Comparison of ENCODE assay signal across 8 cellular contexts in the genomic region with DNA sequence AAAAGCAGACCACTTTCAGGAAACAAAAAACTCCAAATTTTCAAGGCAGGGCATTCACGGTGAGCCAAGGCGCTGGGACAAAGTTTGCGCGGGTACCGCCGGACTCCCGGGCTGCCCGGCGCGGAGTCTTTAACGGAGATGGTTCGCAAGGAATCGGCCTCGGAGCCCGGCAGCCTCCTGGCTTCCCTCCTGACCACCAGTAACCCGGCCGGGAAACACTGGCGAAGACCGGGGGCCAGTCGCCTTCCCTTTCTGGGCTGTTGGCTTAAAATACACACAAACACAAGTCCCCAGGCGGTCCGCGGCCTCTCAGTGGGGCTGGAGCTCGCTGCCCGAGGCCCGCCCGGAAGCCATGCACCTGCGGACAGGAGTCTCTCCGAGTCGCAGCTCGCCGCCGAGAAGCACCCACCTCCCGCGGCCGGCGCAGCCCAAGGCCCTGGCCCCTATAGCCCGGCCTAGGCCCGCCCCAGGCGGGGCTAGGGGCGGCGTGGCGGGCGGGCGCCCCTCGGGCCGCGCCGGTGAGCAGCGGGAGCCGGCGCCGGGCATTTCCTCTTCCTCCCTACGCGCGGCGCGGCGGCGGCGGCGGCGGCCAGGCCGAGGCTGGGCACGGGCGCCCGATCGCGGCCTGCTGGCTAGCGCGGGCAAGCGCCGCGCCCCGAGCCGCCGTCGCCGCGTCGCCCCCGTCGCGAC. TPM values are rescaled to one million over a fixed set of nuclear protein-coding genes. Genes with fewer than 3 reads are reported as not detected.
DNase-seq lines count a peak whose midpoint lies in the region; ATAC-seq, FAIRE-seq and TF ChIP-seq lines count a peak whose summit lies in the region.

No MANE protein-coding gene starts in this region.

- H3K27ac ChIP-seq in HUES64 (ENCODE audit: low read depth, low read length) (peak overlapping the region; percentile 99), GM12878 (ENCODE audit: control insufficient read depth, insufficient read depth) (peak overlapping the region; percentile 93), skin epidermis (peak overlapping the region; percentile 83 to 100 (median 98))

- no peak for TF ChIP-seq EP300 in GM12878 (IDR thresholded peaks at IDR 0.05; ENCODE audit: borderline replicate concordance in 1 of 2, control insufficient read depth in 1 of 2, low read depth in 2 of 2, low read length in 2 of 2)

- intact Hi-C loops in GM12878 (cut with micrococcal nuclease; ENCODE audit: unreplicated experiment), result loop anchor here (1.0 to 5.0 kb wide), 3 partner anchors 24 to 44 kb away; no protein-coding TSS in a partner anchor

- peak; percentile 82 for TF ChIP-seq POLR2A in GM12878 (IDR thresholded peaks at IDR 0.05; ENCODE audit: low read depth, low read length)

- peak overlapping the region; percentile 73 for H3K4me2 ChIP-seq in GM12878 (ENCODE audit: control insufficient read depth, insufficient read depth)

- H3K4me1 ChIP-seq in HUES64 (ENCODE audit: insufficient read depth, low read length) (peaks cover 22% of the 10 kb centered on the region), GM12878 (ENCODE audit: control insufficient read depth, insufficient read depth, low read length) (0 out of 2 replicates have a peak, but pooled peaks cover 1% of the 10 kb centered on the region)

- no peaks in the 10 kb centered on the region for H3K27me3 ChIP-seq in HUES64 (ENCODE audit: insufficient read depth, low read length)
- H3K27me3 ChIP-seq in GM12878 (replicated peaks in 1 of 2; ENCODE audit: control insufficient read depth in 2 of 2, insufficient read depth in 2 of 2, low read length in 1 of 2), result no peaks in the 10 kb centered on the region

- peak; percentile 34 for ATAC-seq in GM21423 (IDR thresholded peaks at IDR 0.05; ENCODE audit: unreplicated experiment)
- peak; percentile 62 for ATAC-seq in GM12878

- TF ChIP-seq CTCF in GM12878 (IDR thresholded peaks at IDR 0.05 in 2 of 3, conservative IDR thresholded peaks at IDR 0.05 in 1 of 3; ENCODE audit: control insufficient read depth in 2 of 3, extremely low read depth in 1 of 3, insufficient read depth in 1 of 3, low read depth in 3 of 3, low read length in 3 of 3), result no peak

- FAIRE-seq in GM12878 (lab: Jason Lieb, UNC), result no peak

- H3K9me3 ChIP-seq in HUES64 (ENCODE audit: insufficient read depth, low read depth, low read length), result no peaks in the 10 kb centered on the region
- no peaks in the 10 kb centered on the region for H3K9me3 ChIP-seq in GM12878 (replicated peaks; ENCODE audit: control insufficient read depth, insufficient read depth, low read length)

- CTCF ChIA-PET in GM12878 (lab: Yijun Ruan, JAX), result interaction anchor here (1.0 to 4.2 kb wide), 6 partner anchors 26 to 64 kb away, joined by 4 to 61 read pairs (median 10); no protein-coding TSS in a partner anchor

- peaks cover 22% of the 10 kb centered on the region for H3K36me3 ChIP-seq in HUES64 (ENCODE audit: insufficient read depth, low read length)
- H3K36me3 ChIP-seq in GM12878 (ENCODE audit: control insufficient read depth in 2 of 2, insufficient read depth in 2 of 2, low read length in 1 of 2), result peaks cover 2 to 10% of the 10 kb centered on the region in 2 experiments; a peak in 2 of 4 replicates

- RAD21 ChIA-PET in GM12878 (lab: Charles Lee; ENCODE audit: unreplicated experiment), result interaction anchor here (1.3 to 13.7 kb wide), 6 partner anchors 12 to 89 kb away, joined by 4 to 300 read pairs (median 10); partner anchors contain the start of genes TMSB10 and TRABD2A

- H2AFZ ChIP-seq in GM12878 (ENCODE audit: control insufficient read depth, low read depth, low read length), result no peak overlapping the region

- peak; percentile 57 for DNase-seq in EL
- peak; percentile 38 for DNase-seq in T-helper 9 cell
- no peak for DNase-seq in GM12878 (ENCODE audit: low read depth, low spot score)
- DNase-seq in iPS-NIHi11 (ENCODE audit: low spot score), result peak; percentile 83
- DNase-seq in RPMI8226, result no peak

- WGBS in HUES64, result under 1% methylated on average over 84 of the region's 84 CpGs
- WGBS in GM12878 (ENCODE audit: insufficient coverage, insufficient replicate concordance, low lambda C conversion rate, missing lambda C conversion rate), result 1% methylated on average over 58 of the region's 84 CpGs

- H3K4me3 ChIP-seq in HUES64 (ENCODE audit: low read length) (peak overlapping the region; percentile 77), GM12878 (peak overlapping the region; percentile 85), skin epidermis (peak overlapping the region; percentile 68 to 96 (median 86))

- H3K9ac ChIP-seq in HUES64 (ENCODE audit: low read depth, low read length) (peak overlapping the region; percentile 94), GM12878 (ENCODE audit: control insufficient read depth, insufficient read depth, low read length) (peak overlapping the region; percentile 100)

- TF ChIP-seq RAD21 in GM12878 (IDR thresholded peaks at IDR 0.05; ENCODE audit: insufficient read depth, low read depth, low read length), result no peak

- no TSS peak for BruUV-seq in GM12878 (replicated peaks; lab: Mats Ljungman, UMichigan)

- H4K20me1 ChIP-seq in GM12878 (ENCODE audit: control insufficient read depth, insufficient read depth), result no peaks in the 10 kb centered on the region; the same call in 1 of the 2 replicates

- POLR2A ChIA-PET in GM12878 (lab: Charles Lee), result interaction anchor here (1.6 to 16.1 kb wide), 4 partner anchors 7 to 40 kb away, joined by 5 to 265 read pairs (median 8); no protein-coding TSS in a partner anchor

- H3K79me2 ChIP-seq in GM12878 (ENCODE audit: control insufficient read depth, insufficient read depth, low read length), result peaks cover 83% of the 10 kb centered on the region

- in situ Hi-C loops in GM12878 (cut with MboI), result no loop called here

- SMC1A ChIA-PET in GM12878 (lab: Charles Lee; ENCODE audit: uncharacterized antibody, unreplicated experiment), result interaction anchor here (1.4 to 21.0 kb wide), 5 partner anchors 9 to 45 kb away, joined by 3 to 378 read pairs (median 5); no protein-coding TSS in a partner anchor

TF ChIP-seq in GM12878, 131 proteins besides CTCF, POLR2A, EP300 and RAD21 (continues in another document):
- TF ChIP-seq JUNB (IDR thresholded peaks at IDR 0.05) (no peak), NR2F1 (conservative IDR thresholded peaks at IDR 0.05) (peak; percentile 57), IKZF1 (conservative IDR thresholded peaks at IDR 0.05) (peak; percentile 63), RAD51 (IDR thresholded peaks at IDR 0.05) (no peak), MEF2A (IDR thresholded peaks at IDR 0.05; ENCODE audit: insufficient read depth, low read depth, low read length) (no peak), NRF1 (conservative IDR thresholded peaks at IDR 0.05; ENCODE audit: low read depth, low read length) (no peak), SPI1 (IDR thresholded peaks at IDR 0.05; ENCODE audit: borderline replicate concordance, insufficient read depth, low read depth, low read length) (peak; percentile 30; the same call in 1 of the 2 replicates), NFYA (IDR thresholded peaks at IDR 0.05; ENCODE audit: borderline replicate concordance, low read depth, low read length) (no peak), NR2C2 (IDR thresholded peaks at IDR 0.05; ENCODE audit: borderline replicate concordance, control insufficient read depth, insufficient read length, low read depth) (no peak), SUPT20H (IDR thresholded peaks at IDR 0.05; ENCODE audit: borderline replicate concordance, control insufficient read depth, low read depth, low read length) (no peak), HDAC6 (IDR thresholded peaks at IDR 0.05; ENCODE audit: unreplicated experiment) (no peak), TAF1 (IDR thresholded peaks at IDR 0.05; ENCODE audit: borderline replicate concordance, low read depth, low read length) (peak; percentile 48; the same call in 1 of the 2 replicates), PAX5 (IDR thresholded peaks at IDR 0.05; ENCODE audit: borderline replicate concordance, low read depth, low read length) (no peak), DPF2 (IDR thresholded peaks at IDR 0.05) (peak; percentile 40; the same call in 1 of the 2 replicates), BRCA1 (IDR thresholded peaks at IDR 0.05; ENCODE audit: low read depth, low read length) (no peak)
- TF ChIP-seq, protein P1, sequence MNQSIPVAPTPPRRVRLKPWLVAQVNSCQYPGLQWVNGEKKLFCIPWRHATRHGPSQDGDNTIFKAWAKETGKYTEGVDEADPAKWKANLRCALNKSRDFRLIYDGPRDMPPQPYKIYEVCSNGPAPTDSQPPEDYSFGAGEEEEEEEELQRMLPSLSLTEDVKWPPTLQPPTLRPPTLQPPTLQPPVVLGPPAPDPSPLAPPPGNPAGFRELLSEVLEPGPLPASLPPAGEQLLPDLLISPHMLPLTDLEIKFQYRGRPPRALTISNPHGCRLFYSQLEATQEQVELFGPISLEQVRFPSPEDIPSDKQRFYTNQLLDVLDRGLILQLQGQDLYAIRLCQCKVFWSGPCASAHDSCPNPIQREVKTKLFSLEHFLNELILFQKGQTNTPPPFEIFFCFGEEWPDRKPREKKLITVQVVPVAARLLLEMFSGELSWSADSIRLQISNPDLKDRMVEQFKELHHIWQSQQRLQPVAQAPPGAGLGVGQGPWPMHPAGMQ (IDR thresholded peaks at IDR 0.05; ENCODE audit: borderline replicate concordance), result no peak

RNA-seq across cellular contexts. Expression of gene KCMF1, which starts 0.6 kb away (rescaled TPM):
- 84.6 TPM for polyA plus RNA-seq in HUES64 (2013, experiment 1 of 2)
- 84.9 TPM for polyA plus RNA-seq in HUES64 (2013, experiment 2 of 2)
- total RNA-seq in GM12878 (2013; cell fraction: nucleolus; rRNA removed), result 33.2 and 42.8 TPM in 2 replicates
- total RNA-seq in GM12878 (2014; rRNA removed) (38.8 and 45.1 TPM in 2 replicates), GM12878 (2014; rRNA removed; fragmentation: Illumina TruSeq; extraction: Trizol) (48.2 and 51.8 TPM in 2 replicates), GM12878 (2021) (77.1 and 82.5 TPM in 2 replicates)
- polyA plus RNA-seq in GM12878 (2011; ENCODE audit: low read depth), result 20.8 TPM
- polyA plus RNA-seq in GM12878 (2011; rRNA removed) (124 and 137 TPM in 2 replicates), GM12878 (2014; fragmentation: Illumina TruSeq; extraction: Trizol) (48.2 and 72.3 TPM in 2 replicates), GM12878 (2014; fragmentation: Nextera tagmentation; extraction: Ambion mirVana) (1 to 10 TPM; 8.4 to 9.8 TPM), GM12878 (2014; rRNA removed) (43.1 and 47.1 TPM in 2 replicates), GM12878 (2016; fragmentation: Nextera tagmentation; extraction: Ambion mirVana) (10 to 100 TPM; 27.2 to 30.6 TPM)
- 57.2 and 79.4 TPM in 2 replicates for polyA plus RNA-seq in GM12878 (2011; cell fraction: cytosol; rRNA removed)
- 49.0 and 62.0 TPM in 2 replicates for polyA plus RNA-seq in GM12878 (2011; cell fraction: nucleus; rRNA removed)
- 39.3 and 61.9 TPM in 2 replicates for polyA plus RNA-seq in GM12878 (2012)
- polyA minus RNA-seq in GM12878 (2011; rRNA and poly(A)+ RNA removed), result 67.5 and 162 TPM in 2 replicates
- 26.2 and 45.2 TPM in 2 replicates for polyA minus RNA-seq in GM12878 (2011; cell fraction: cytosol; rRNA and poly(A)+ RNA removed)
- polyA minus RNA-seq in GM12878 (2011; cell fraction: nucleus; rRNA and poly(A)+ RNA removed), result 12.5 and 16.6 TPM in 2 replicates

Comparison
In these comparisons a context has a peak if more than half of its experiments do, and no peak if none do; other contexts are left out.
1. DNase-seq: peak in EL (single experiment), T-helper 9 cell (single experiment) and iPS-NIHi11 (single experiment); none in GM12878 (single experiment) and RPMI8226 (single experiment).
2. Peak in every context shown above with its lines, with median percentiles within 50 percentile points of each other: H3K27ac ChIP-seq and H3K4me3 ChIP-seq.